8 cellular contexts compared by ENCODE assay signal in the genomic region with DNA sequence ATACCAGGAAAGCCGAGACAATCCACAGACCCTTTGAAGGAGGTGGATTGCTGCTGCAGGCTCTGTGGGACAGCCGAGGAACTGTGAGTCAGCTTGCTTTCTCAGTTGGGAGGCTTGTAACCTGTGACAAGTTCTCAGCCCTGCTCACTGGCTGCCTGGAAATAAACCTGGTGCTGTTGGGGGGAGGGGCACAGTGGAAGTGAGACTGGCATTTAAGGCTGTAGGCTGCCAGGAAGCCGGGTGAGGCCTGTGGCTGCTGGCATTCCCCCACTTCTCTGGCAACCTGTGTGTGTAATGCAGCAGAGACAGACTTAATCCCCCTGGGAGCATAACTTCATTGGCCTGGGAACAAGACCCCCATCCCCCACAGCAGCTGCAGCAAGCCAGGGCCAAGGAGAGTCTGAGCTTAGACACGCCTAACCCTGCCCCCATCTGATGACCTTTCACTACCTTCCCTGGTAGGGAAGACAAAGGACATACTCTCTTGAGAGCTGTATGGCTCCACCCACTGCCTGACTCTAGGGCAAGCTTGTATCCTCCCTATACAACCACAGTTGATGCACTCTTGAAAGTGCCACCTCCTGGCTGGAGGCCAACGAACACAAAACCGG.
DNase-seq lines count a peak whose midpoint lies in the region; ATAC-seq, FAIRE-seq and TF ChIP-seq lines count a peak whose summit lies in the region.

No MANE protein-coding gene starts in this region.

- CTCF ChIA-PET in HepG2 (lab: Yijun Ruan, JAX; ENCODE audit: low intra/inter-chr PET ratio, low total read pairs): no interaction called here

- no peak overlapping the region for H2AFZ ChIP-seq in HepG2 (ENCODE audit: low read length)

- H3K4me3 ChIP-seq in HepG2 (replicated peaks in 1 of 3; ENCODE audit: insufficient read depth in 1 of 3, low read depth in 2 of 3, low read length in 3 of 3) (peak overlapping the region in 2 of 3 experiments; percentile 10 to 25; a peak in 2 of 6 replicates), right lobe of liver (no peak overlapping the region), astrocyte of the spinal cord (ENCODE audit: low read depth, low read length) (no peak overlapping the region)

- no peak overlapping the region for H3K9ac ChIP-seq in HepG2 (ENCODE audit: insufficient read depth, low read depth, low read length)

- DNase-seq in HepG2 (ENCODE audit: low spot score) (peak; percentile 42), right lobe of liver (no peak), astrocyte of the spinal cord (ENCODE audit: low read depth, low spot score) (peak; percentile 70), urothelium cell line (ENCODE audit: low spot score) (peak; percentile 27), KBM-7 (no peak), omental fat pad (ENCODE audit: low spot score) (no peak), NCI-H2196 treated with DMSO at 0.1 percent for 48 hours (lab: John Stamatoyannopoulos, UW; ENCODE audit: unreplicated experiment) (no peak)

- in situ Hi-C loops in HepG2 (cut with HindIII; ENCODE audit: extremely low pct_ligation_motif_present, low pct_unique_long_range_greater_than_20kb) (no loop called here), astrocyte of the spinal cord (cut with HindIII; ENCODE audit: low sequenced_read_pairs) (no loop called here), KBM-7 (cut with MboI; ENCODE audit: low pct_unique_long_range_greater_than_20kb, low sequenced_read_pairs) (no loop called here)

- H3K79me2 ChIP-seq in HepG2 (ENCODE audit: insufficient read depth, low read length): no peaks in the 10 kb centered on the region

- 7% methylated on average over 3 of the region's 6 CpGs for WGBS in HepG2 (ENCODE audit: low lambda C conversion rate)
- WGBS in right lobe of liver (ENCODE audit: insufficient coverage, low coverage, low lambda C conversion rate, missing lambda C conversion rate): 50% methylated on average over 2 of the region's 6 CpGs

- no peak for TF ChIP-seq POLR2A in HepG2 (IDR thresholded peaks at IDR 0.05; ENCODE audit: insufficient read depth in 1 of 2, low read depth in 2 of 2, low read length in 2 of 2)
- TF ChIP-seq POLR2A in right lobe of liver (IDR thresholded peaks at IDR 0.05): no peak

- H3K27ac ChIP-seq in HepG2 (ENCODE audit: extremely low read length, insufficient read depth, low read length): no peak overlapping the region
- H3K27ac ChIP-seq in right lobe of liver: no peak overlapping the region

- H4K20me1 ChIP-seq in HepG2 (ENCODE audit: insufficient read depth, low read length): no peaks in the 10 kb centered on the region

- TF ChIP-seq EP300 in HepG2 (IDR thresholded peaks at IDR 0.05; ENCODE audit: low read depth in 2 of 2, low read length in 2 of 2) (no peak), HepG2 (CRISPR knock-in tag; IDR thresholded peaks at IDR 0.05; ENCODE audit: borderline replicate concordance) (no peak)

- POLR2A ChIA-PET in HepG2 (lab: Yijun Ruan, JAX): interaction anchor here (0.6 kb wide), 1 partner anchor 155 kb away, joined by 4 read pairs; no protein-coding TSS in a partner anchor

- TF ChIP-seq CTCF in HepG2 (CRISPR knock-in tag; IDR thresholded peaks at IDR 0.05): no peak
- no peak for TF ChIP-seq CTCF in right lobe of liver (IDR thresholded peaks at IDR 0.05)
- no peak for TF ChIP-seq CTCF in astrocyte of the spinal cord (IDR thresholded peaks at IDR 0.05; ENCODE audit: low read depth, low read length)
- no peak for TF ChIP-seq CTCF in omental fat pad (IDR thresholded peaks at IDR 0.05)

- no peaks in the 10 kb centered on the region for H3K36me3 ChIP-seq in HepG2 (replicated peaks in 1 of 2; ENCODE audit: control insufficient read depth in 1 of 2, insufficient read depth in 2 of 2, low read length in 2 of 2)
- H3K36me3 ChIP-seq in right lobe of liver: no peaks in the 10 kb centered on the region

- H3K4me1 ChIP-seq in HepG2 (ENCODE audit: insufficient read depth, low read length) (peaks cover 9% of the 10 kb centered on the region), right lobe of liver (no peaks in the 10 kb centered on the region)

- H3K9me3 ChIP-seq in HepG2 (ENCODE audit: low read length): no peaks in the 10 kb centered on the region
- no peaks in the 10 kb centered on the region for H3K9me3 ChIP-seq in right lobe of liver

- H3K27me3 ChIP-seq in HepG2 (ENCODE audit: control insufficient read depth in 1 of 2, insufficient read depth in 2 of 2, low read length in 2 of 2): no peaks in the 10 kb centered on the region
- H3K27me3 ChIP-seq in right lobe of liver: no peaks in the 10 kb centered on the region

- intact Hi-C loops in HepG2 (cut with micrococcal nuclease; ENCODE audit: unreplicated experiment): no loop called here
- intact Hi-C loops in right lobe of liver (cut with DNase I): no loop called here

- peak; percentile 54 for FAIRE-seq in HepG2 (lab: Jason Lieb, UNC)
- FAIRE-seq in urothelium cell line (lab: Jason Lieb, UNC): peak; percentile 83

- no peak for TF ChIP-seq RAD21 in HepG2 (CRISPR knock-in tag; IDR thresholded peaks at IDR 0.05)

- peak; percentile 84 for ATAC-seq in HepG2
- ATAC-seq in right lobe of liver: no peak
- ATAC-seq in HG03460 (IDR thresholded peaks at IDR 0.05; ENCODE audit: unreplicated experiment): peak; percentile 93
- no peak for ATAC-seq in omental fat pad (ENCODE audit: low FRiP score)

- H3K4me2 ChIP-seq in HepG2 (ENCODE audit: low read depth, low read length): peak overlapping the region; percentile 55

- no TSS peak for BruUV-seq in HepG2 (replicated peaks; lab: Mats Ljungman, UMichigan)

TF ChIP-seq in HepG2, 621 proteins besides CTCF, POLR2A, EP300 and RAD21:
- TF ChIP-seq, protein P1, sequence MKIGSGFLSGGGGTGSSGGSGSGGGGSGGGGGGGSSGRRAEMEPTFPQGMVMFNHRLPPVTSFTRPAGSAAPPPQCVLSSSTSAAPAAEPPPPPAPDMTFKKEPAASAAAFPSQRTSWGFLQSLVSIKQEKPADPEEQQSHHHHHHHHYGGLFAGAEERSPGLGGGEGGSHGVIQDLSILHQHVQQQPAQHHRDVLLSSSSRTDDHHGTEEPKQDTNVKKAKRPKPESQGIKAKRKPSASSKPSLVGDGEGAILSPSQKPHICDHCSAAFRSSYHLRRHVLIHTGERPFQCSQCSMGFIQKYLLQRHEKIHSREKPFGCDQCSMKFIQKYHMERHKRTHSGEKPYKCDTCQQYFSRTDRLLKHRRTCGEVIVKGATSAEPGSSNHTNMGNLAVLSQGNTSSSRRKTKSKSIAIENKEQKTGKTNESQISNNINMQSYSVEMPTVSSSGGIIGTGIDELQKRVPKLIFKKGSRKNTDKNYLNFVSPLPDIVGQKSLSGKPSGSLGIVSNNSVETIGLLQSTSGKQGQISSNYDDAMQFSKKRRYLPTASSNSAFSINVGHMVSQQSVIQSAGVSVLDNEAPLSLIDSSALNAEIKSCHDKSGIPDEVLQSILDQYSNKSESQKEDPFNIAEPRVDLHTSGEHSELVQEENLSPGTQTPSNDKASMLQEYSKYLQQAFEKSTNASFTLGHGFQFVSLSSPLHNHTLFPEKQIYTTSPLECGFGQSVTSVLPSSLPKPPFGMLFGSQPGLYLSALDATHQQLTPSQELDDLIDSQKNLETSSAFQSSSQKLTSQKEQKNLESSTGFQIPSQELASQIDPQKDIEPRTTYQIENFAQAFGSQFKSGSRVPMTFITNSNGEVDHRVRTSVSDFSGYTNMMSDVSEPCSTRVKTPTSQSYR (CRISPR knock-in tag; IDR thresholded peaks at IDR 0.05; ENCODE audit: borderline replicate concordance): peak; percentile 73; the same call in 1 of the 2 replicates
- TF ChIP-seq, protein P2, sequence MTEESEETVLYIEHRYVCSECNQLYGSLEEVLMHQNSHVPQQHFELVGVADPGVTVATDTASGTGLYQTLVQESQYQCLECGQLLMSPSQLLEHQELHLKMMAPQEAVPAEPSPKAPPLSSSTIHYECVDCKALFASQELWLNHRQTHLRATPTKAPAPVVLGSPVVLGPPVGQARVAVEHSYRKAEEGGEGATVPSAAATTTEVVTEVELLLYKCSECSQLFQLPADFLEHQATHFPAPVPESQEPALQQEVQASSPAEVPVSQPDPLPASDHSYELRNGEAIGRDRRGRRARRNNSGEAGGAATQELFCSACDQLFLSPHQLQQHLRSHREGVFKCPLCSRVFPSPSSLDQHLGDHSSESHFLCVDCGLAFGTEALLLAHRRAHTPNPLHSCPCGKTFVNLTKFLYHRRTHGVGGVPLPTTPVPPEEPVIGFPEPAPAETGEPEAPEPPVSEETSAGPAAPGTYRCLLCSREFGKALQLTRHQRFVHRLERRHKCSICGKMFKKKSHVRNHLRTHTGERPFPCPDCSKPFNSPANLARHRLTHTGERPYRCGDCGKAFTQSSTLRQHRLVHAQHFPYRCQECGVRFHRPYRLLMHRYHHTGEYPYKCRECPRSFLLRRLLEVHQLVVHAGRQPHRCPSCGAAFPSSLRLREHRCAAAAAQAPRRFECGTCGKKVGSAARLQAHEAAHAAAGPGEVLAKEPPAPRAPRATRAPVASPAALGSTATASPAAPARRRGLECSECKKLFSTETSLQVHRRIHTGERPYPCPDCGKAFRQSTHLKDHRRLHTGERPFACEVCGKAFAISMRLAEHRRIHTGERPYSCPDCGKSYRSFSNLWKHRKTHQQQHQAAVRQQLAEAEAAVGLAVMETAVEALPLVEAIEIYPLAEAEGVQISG (CRISPR knock-in tag; IDR thresholded peaks at IDR 0.05): peak; percentile 61; the same call in 1 of the 2 replicates
- TF ChIP-seq POLR2AphosphoS5 (IDR thresholded peaks at IDR 0.05; ENCODE audit: low read depth, low read length) (no peak), NR2F6 (IDR thresholded peaks at IDR 0.05) (no peak; the same call in 1 of the 2 replicates), NR2F6 (CRISPR knock-in tag; IDR thresholded peaks at IDR 0.05) (0 out of 2 replicates have a peak, but pooled peaks have one; percentile 11)

Comparison
In these comparisons a context has a peak if more than half of its experiments do, and no peak if none do; other contexts are left out.
1. ATAC-seq: peak in HepG2 (single experiment) and HG03460 (single experiment); none in right lobe of liver (0 of 4) and omental fat pad (single experiment).
2. DNase-seq: peak in HepG2 (single experiment), astrocyte of the spinal cord (single experiment) and urothelium cell line (single experiment); none in right lobe of liver (0 of 3), KBM-7 (single experiment), omental fat pad (single experiment) and NCI-H2196 treated with DMSO at 0.1 percent for 48 hours (single experiment).
3. H3K4me3 ChIP-seq: peak in HepG2 (2 of 3); none in right lobe of liver (0 of 3) and astrocyte of the spinal cord (single experiment).